Comparison of ENCODE assay signal across 11 cellular contexts in genomic region chr1:205481629-205482071, GRCh38. TPM values are rescaled to one million over a fixed set of nuclear protein-coding genes. Genes with fewer than 3 reads are reported as not detected.
DNase-seq lines count a peak whose midpoint lies in the region; ATAC-seq, FAIRE-seq and TF ChIP-seq lines count a peak whose summit lies in the region.
"Had no signal": no experiment of that assay in that cellular context is flagged by ENCODE, and none has a peak within 500 bp of the region (broad histone marks: within the 10 kb centered on the region; RNA-seq: fewer than 3 reads in every experiment).

No MANE protein-coding gene starts in this region.

- H3K27ac Mint-ChIP-seq in activated T-cell treated with anti-CD3 and anti-CD28 coated beads, Interleukin-2, amount 50 U/mL, for 24 hours, result peak overlapping the region; percentile 27

- H4K20me1 ChIP-seq in keratinocyte (ENCODE audit: control insufficient read depth, extremely low read depth, insufficient read depth, low read length), result no peaks in the 10 kb centered on the region

- FAIRE-seq in keratinocyte (lab: Jason Lieb, UNC) (peak; percentile 97), kidney (lab: Jason Lieb, UNC) (no peak)

- DNase-seq in Daoy (ENCODE audit: low read depth) (peak; percentile 76), MV-4-11 (lab: John Stamatoyannopoulos, UW) (peak; percentile 3), keratinocyte (ENCODE audit: low read depth, low spot score) (no peak), anterior cingulate cortex (lab: John Stamatoyannopoulos, UW) (no peak), kidney (no peak)
- peak; percentile 48 for DNase-seq in activated T-cell treated with anti-CD3 and anti-CD28 coated beads, Interleukin-2, amount 50 U/mL, for 24 hours
- DNase-seq: GOT3; MG63; stimulated activated naive B cell treated with anti-CD40 and anti-IgM and Interleukin-4, amounts not matched to agents 10 μg/mL and 1 μg/mL and 100 μg/mL, for 72 hours had no signal

- peaks cover 32% of the 10 kb centered on the region for H3K4me1 Mint-ChIP-seq in activated T-cell treated with anti-CD3 and anti-CD28 coated beads, Interleukin-2, amount 50 U/mL, for 24 hours (ENCODE audit: low read depth)

- no peak for ATAC-seq in GM18502 (IDR thresholded peaks at IDR 0.05; ENCODE audit: poor library complexity, unreplicated experiment)
- ATAC-seq: Right ventricle myocardium inferior had no signal

- H3K4me1 ChIP-seq in keratinocyte (ENCODE audit: control insufficient read depth, extremely low read depth, insufficient read depth, low read length) (peaks cover 29% of the 10 kb centered on the region), kidney (ENCODE audit: control insufficient read depth in 1 of 2, insufficient read depth in 1 of 2, low read depth in 1 of 2, low read length in 2 of 2) (peaks cover 0 to 3% of the 10 kb centered on the region in 2 donors)

- dilution Hi-C loops in keratinocyte (cut with MboI; ENCODE audit: extremely low pct_ligation_motif_present, low sequenced_read_pairs), result no loop called here

- intact Hi-C loops in kidney (cut with DNase I), result loop anchor here (10.0 kb wide), 1 partner anchor 47 kb away; no protein-coding TSS in a partner anchor

- H3K9ac ChIP-seq in keratinocyte (ENCODE audit: control insufficient read depth, extremely low read depth, insufficient read depth, low read length) (no peak overlapping the region), kidney (ENCODE audit: low read length in 2 of 2) (no peak overlapping the region)

- peaks cover 48% of the 10 kb centered on the region for H3K27me3 Mint-ChIP-seq in activated T-cell treated with anti-CD3 and anti-CD28 coated beads, Interleukin-2, amount 50 U/mL, for 24 hours

- H3K9me3 Mint-ChIP-seq in activated T-cell treated with anti-CD3 and anti-CD28 coated beads, Interleukin-2, amount 50 U/mL, for 24 hours, result no peaks in the 10 kb centered on the region

- H3K36me3 Mint-ChIP-seq in activated T-cell treated with anti-CD3 and anti-CD28 coated beads, Interleukin-2, amount 50 U/mL, for 24 hours (ENCODE audit: low read depth), result no peaks in the 10 kb centered on the region
- H3K36me3 Mint-ChIP-seq: stimulated activated naive B cell treated with anti-CD40 and anti-IgM and Interleukin-4, amounts not matched to agents 10 μg/mL and 1 μg/mL and 100 μg/mL, for 72 hours had no signal

- H3K9me3 ChIP-seq in keratinocyte (ENCODE audit: control insufficient read depth, low read depth, low read length) (no peaks in the 10 kb centered on the region), kidney (ENCODE audit: control insufficient read depth in 1 of 2, low read length in 2 of 2) (no peaks in the 10 kb centered on the region)
- H3K9me3 ChIP-seq: MG63 had no signal

- H3K9me1 ChIP-seq in keratinocyte (ENCODE audit: control insufficient read depth, extremely low read depth, insufficient read depth, low read length), result no peaks in the 10 kb centered on the region

- peak overlapping the region; percentile 45 for H3K27ac ChIP-seq in keratinocyte (ENCODE audit: control insufficient read depth, insufficient read depth, low read length)
- no peak overlapping the region for H3K27ac ChIP-seq in kidney (ENCODE audit: low read depth in 2 of 2, low read length in 2 of 2)

- no peaks in the 10 kb centered on the region for H3K79me2 ChIP-seq in keratinocyte (ENCODE audit: control insufficient read depth, insufficient read depth, low read length)

- peak overlapping the region in 1 of 3 experiments; percentile 26 for H3K4me3 ChIP-seq in keratinocyte (ENCODE audit: control insufficient read depth in 2 of 3, extremely low read depth in 1 of 3, insufficient read depth in 2 of 3, low read depth in 1 of 3, low read length in 3 of 3)
- H3K4me3 ChIP-seq in kidney (ENCODE audit: low read length in 2 of 2), result no peak overlapping the region
- H3K4me3 ChIP-seq: MG63 had no signal

- H3K4me3 Mint-ChIP-seq in activated T-cell treated with anti-CD3 and anti-CD28 coated beads, Interleukin-2, amount 50 U/mL, for 24 hours, result no peak overlapping the region

- H3K4me2 ChIP-seq in keratinocyte (ENCODE audit: control insufficient read depth, extremely low read depth, insufficient read depth, low read depth, low read length), result peak overlapping the region; percentile 68

- TF ChIP-seq CTCF in keratinocyte (optimal IDR thresholded peaks at IDR 0.05 in 1 of 3, IDR thresholded peaks at IDR 0.05 in 1 of 3, conservative IDR thresholded peaks at IDR 0.05 in 1 of 3; ENCODE audit: extremely low read depth in 1 of 3, insufficient read depth in 2 of 3, low read length in 3 of 3) (no peak), kidney (IDR thresholded peaks at IDR 0.05; ENCODE audit: borderline replicate concordance, extremely low read depth, insufficient read depth) (no peak)

- H3K27me3 ChIP-seq in keratinocyte (ENCODE audit: control insufficient read depth, extremely low read depth, insufficient read depth, low read length), result peaks cover 17% of the 10 kb centered on the region

- no peak overlapping the region for H2AFZ ChIP-seq in keratinocyte (ENCODE audit: control insufficient read depth, low read length)

- H3K36me3 ChIP-seq in keratinocyte (ENCODE audit: control insufficient read depth in 2 of 2, extremely low read depth in 1 of 2, insufficient read depth in 2 of 2, low read length in 2 of 2) (no peaks in the 10 kb centered on the region), kidney (ENCODE audit: control insufficient read depth in 1 of 2, insufficient read depth in 2 of 2, low read length in 2 of 2) (no peaks in the 10 kb centered on the region)
- H3K36me3 ChIP-seq: MG63 had no signal

RNA-seq across cellular contexts. Expression of gene CDK18, which starts 22.8 kb away (rescaled TPM):
- 0.60 and 0.80 TPM in 2 replicates for total RNA-seq in Daoy (2014; rRNA removed; shearing (Covaris generic))
- polyA plus RNA-seq in keratinocyte (10.9 to 13.1 TPM (median 12.1 TPM) in 3 replicates), kidney (ENCODE audit: insufficient read depth, low read depth, low replicate concordance) (36.3 TPM)
- polyA plus RNA-seq in keratinocyte (2011; ENCODE audit: low read depth), result 14.0 TPM
- 10.5 and 18.8 TPM in 2 replicates for polyA plus RNA-seq in keratinocyte (2011; cell fraction: cytosol; rRNA removed)
- polyA plus RNA-seq in keratinocyte (2011; cell fraction: nucleus; rRNA removed), result 57.8 and 86.8 TPM in 2 replicates
- polyA plus RNA-seq in keratinocyte (2012; ENCODE audit: low replicate concordance), result 11.3 and 20.3 TPM in 2 replicates
- polyA minus RNA-seq in keratinocyte, result 19.8 to 32.9 TPM (median 31.3 TPM) in 3 replicates
- 20.3 TPM for polyA minus RNA-seq in keratinocyte (2011; cell fraction: cytosol; rRNA and poly(A)+ RNA removed)
- polyA minus RNA-seq in keratinocyte (2011; cell fraction: nucleus; rRNA and poly(A)+ RNA removed), result 25.1 and 29.8 TPM in 2 replicates
- total RNA-seq in kidney, result 25.7 TPM

RNA-seq across cellular contexts. Expression of gene BLACAT1, which starts 25.8 kb away (rescaled TPM):
- total RNA-seq in Daoy (2014; rRNA removed; shearing (Covaris generic)), result 0.30 and 0.86 TPM in 2 replicates
- polyA plus RNA-seq in keratinocyte, result 2.3 to 5.2 TPM (median 4.0 TPM) in 3 replicates
- polyA plus RNA-seq in keratinocyte (2011; ENCODE audit: low read depth), result 0.62 TPM
- polyA plus RNA-seq in keratinocyte (2011; cell fraction: cytosol; rRNA removed), result 1.7 and 2.2 TPM in 2 replicates
- 14.6 and 16.6 TPM in 2 replicates for polyA plus RNA-seq in keratinocyte (2011; cell fraction: nucleus; rRNA removed)
- 1.3 and 1.8 TPM in 2 replicates for polyA plus RNA-seq in keratinocyte (2012; ENCODE audit: low replicate concordance)
- 3.4 to 9.0 TPM (median 6.4 TPM) in 3 replicates for polyA minus RNA-seq in keratinocyte
- polyA minus RNA-seq in keratinocyte (2011; cell fraction: cytosol; rRNA and poly(A)+ RNA removed), result 1.2 TPM
- 3.9 and 7.1 TPM in 2 replicates for polyA minus RNA-seq in keratinocyte (2011; cell fraction: nucleus; rRNA and poly(A)+ RNA removed)
- total RNA-seq in kidney, result 4.3 TPM
- 0.37 TPM for polyA plus RNA-seq in kidney (ENCODE audit: insufficient read depth, low read depth, low replicate concordance)
- total RNA-seq: Right ventricle myocardium inferior had no signal

RNA-seq across cellular contexts. Expression of gene LEMD1, which starts 59.8 kb away (rescaled TPM):
- total RNA-seq in Daoy (2014; rRNA removed; shearing (Covaris generic)), result 0.74 TPM in 1 of 2 replicates, not detected in the other
- polyA plus RNA-seq in keratinocyte (0.91 to 3.4 TPM (median 1.9 TPM) in 3 replicates), kidney (ENCODE audit: insufficient read depth, low read depth, low replicate concordance) (not detected)
- 53.8 TPM for polyA plus RNA-seq in keratinocyte (2011; ENCODE audit: low read depth)
- 2.7 and 4.3 TPM in 2 replicates for polyA plus RNA-seq in keratinocyte (2011; cell fraction: cytosol; rRNA removed)
- 6.5 and 7.2 TPM in 2 replicates for polyA plus RNA-seq in keratinocyte (2011; cell fraction: nucleus; rRNA removed)
- 1.8 and 60.2 TPM in 2 replicates for polyA plus RNA-seq in keratinocyte (2012; ENCODE audit: low replicate concordance)
- 5.7 to 15.9 TPM (median 6.8 TPM) in 3 replicates for polyA minus RNA-seq in keratinocyte
- polyA minus RNA-seq in keratinocyte (2011; cell fraction: cytosol; rRNA and poly(A)+ RNA removed), result not detected
- polyA minus RNA-seq in keratinocyte (2011; cell fraction: nucleus; rRNA and poly(A)+ RNA removed), result 3.9 and 5.8 TPM in 2 replicates
- total RNA-seq in kidney, result 6.5 TPM
- total RNA-seq: Right ventricle myocardium inferior had no signal

Comparison
In these comparisons a context has a peak if more than half of its experiments do, and no peak if none do; other contexts are left out.
1. DNase-seq: peak in Daoy (single experiment), MV-4-11 (single experiment) and activated T-cell treated with anti-CD3 and anti-CD28 coated beads, Interleukin-2, amount 50 U/mL, for 24 hours (single experiment); none in keratinocyte (single experiment), anterior cingulate cortex (0 of 58) and kidney (single experiment).
2. RNA of gene CDK18, which starts 22.8 kb away (total RNA-seq): 25.7 TPM in kidney (single experiment); 0.60 to 0.80 TPM in Daoy; every median in the first group is over 10 times any median in the second.